Comparison of ENCODE assay signal across 8 cellular contexts in genomic region chr19:1305354-1305753, GRCh38. TPM values are rescaled to one million over a fixed set of nuclear protein-coding genes. Genes with fewer than 3 reads are reported as not detected.
"Had no signal": no experiment of that assay in that cellular context is flagged by ENCODE, and none has a peak within 500 bp of the region (broad histone marks: within the 10 kb centered on the region; RNA-seq: fewer than 3 reads in every experiment).

No MANE protein-coding gene starts in this region.

RNA-seq across cellular contexts. Expression of gene EFNA2, which starts 19.7 kb away (rescaled TPM):
- total RNA-seq: subcutaneous adipose tissue, suprapubic skin, thoracic aorta, thyroid gland, tibial nerve, upper lobe of left lung, upper lobe of right lung, vagina had no signal
